ENCODE assay signal across 1 cellular context in genomic region chr10:103859161-103860141, GRCh38.
TF ChIP-seq lines count a peak whose summit lies in the region.

No MANE protein-coding gene starts in this region.

TF ChIP-seq in HepG2, 621 proteins besides CTCF, POLR2A, EP300 and RAD21 (continued from another document and continues in another):
- TF ChIP-seq ZNF674 (CRISPR knock-in tag; IDR thresholded peaks at IDR 0.05; ENCODE audit: low read depth) = no peak
- no peak for TF ChIP-seq PRDM15 (CRISPR knock-in tag; IDR thresholded peaks at IDR 0.05)
- 0 out of 2 replicates have a peak, but pooled peaks have one; percentile 17 for TF ChIP-seq MED1 (CRISPR knock-in tag; IDR thresholded peaks at IDR 0.05)
- TF ChIP-seq ZBTB4 (CRISPR knock-in tag; IDR thresholded peaks at IDR 0.05; ENCODE audit: borderline replicate concordance) = no peak
- TF ChIP-seq KDM5A (IDR thresholded peaks at IDR 0.05; ENCODE audit: borderline replicate concordance, low read length) = no peak
- TF ChIP-seq YY1 (IDR thresholded peaks at IDR 0.05; ENCODE audit: insufficient read depth, insufficient replicate concordance, low read depth, low read length) = no peak
- no peak for TF ChIP-seq CENPX (CRISPR knock-in tag; IDR thresholded peaks at IDR 0.05)
- TF ChIP-seq FOXP1 (IDR thresholded peaks at IDR 0.05) = no peak
- no peak for TF ChIP-seq FOXP1 (CRISPR knock-in tag; IDR thresholded peaks at IDR 0.05)
- TF ChIP-seq CERS6 (CRISPR knock-in tag; IDR thresholded peaks at IDR 0.05) = no peak
- no peak for TF ChIP-seq NFYC (CRISPR knock-in tag; IDR thresholded peaks at IDR 0.05)
- TF ChIP-seq GATA4 (IDR thresholded peaks at IDR 0.05; ENCODE audit: borderline replicate concordance, low read depth) = no peak
- TF ChIP-seq PATZ1 (CRISPR knock-in tag; IDR thresholded peaks at IDR 0.05) = 0 out of 2 replicates have a peak, but pooled peaks have one; percentile 23
- TF ChIP-seq ZNF883 (CRISPR knock-in tag; IDR thresholded peaks at IDR 0.05; ENCODE audit: not compliant biosample characterization) = peak; percentile 27
- TF ChIP-seq SAP130 (CRISPR knock-in tag; IDR thresholded peaks at IDR 0.05; ENCODE audit: low read depth) = peak; percentile 23; the same call in 1 of the 2 replicates
- TF ChIP-seq MXD1 (CRISPR knock-in tag; IDR thresholded peaks at IDR 0.05) = no peak
- TF ChIP-seq SIX4 (CRISPR knock-in tag; IDR thresholded peaks at IDR 0.05) = no peak
- no peak for TF ChIP-seq MAFG (CRISPR knock-in tag; IDR thresholded peaks at IDR 0.05)
- no peak for TF ChIP-seq ZNF672 (CRISPR knock-in tag; IDR thresholded peaks at IDR 0.05)
- TF ChIP-seq ZNF205 (CRISPR knock-in tag; IDR thresholded peaks at IDR 0.05) = no peak
- 0 out of 2 replicates have a peak, but pooled peaks have one; percentile 23 for TF ChIP-seq ISL2 (CRISPR knock-in tag; IDR thresholded peaks at IDR 0.05)
- no peak for TF ChIP-seq CBFB (CRISPR knock-in tag; IDR thresholded peaks at IDR 0.05)
- no peak for TF ChIP-seq FOXC1 (CRISPR knock-in tag; IDR thresholded peaks at IDR 0.05; ENCODE audit: borderline replicate concordance)
- 0 out of 2 replicates have a peak, but pooled peaks have one; percentile 28 for TF ChIP-seq ZNF274 (CRISPR knock-in tag; IDR thresholded peaks at IDR 0.05)
- no peak for TF ChIP-seq DNMT3B (CRISPR knock-in tag; conservative IDR thresholded peaks at IDR 0.05)
- no peak for TF ChIP-seq PCBP1 (IDR thresholded peaks at IDR 0.05; ENCODE audit: borderline replicate concordance, low read depth, low read length)
- TF ChIP-seq ZNF629 (CRISPR knock-in tag; conservative IDR thresholded peaks at IDR 0.05) = peak; percentile 50; the same call in 1 of the 2 replicates
- no peak for TF ChIP-seq ZNF784 (CRISPR knock-in tag; IDR thresholded peaks at IDR 0.05; ENCODE audit: borderline replicate concordance)
- TF ChIP-seq ZNF333 (CRISPR knock-in tag; IDR thresholded peaks at IDR 0.05; ENCODE audit: borderline replicate concordance) = no peak
- TF ChIP-seq ETV5 (CRISPR knock-in tag; IDR thresholded peaks at IDR 0.05; ENCODE audit: borderline replicate concordance) = no peak
- no peak for TF ChIP-seq YEATS4 (CRISPR knock-in tag; IDR thresholded peaks at IDR 0.05; ENCODE audit: borderline replicate concordance)
- TF ChIP-seq ZNF350 (CRISPR knock-in tag; IDR thresholded peaks at IDR 0.05; ENCODE audit: borderline replicate concordance, low read depth) = no peak
- no peak for TF ChIP-seq ZNF703 (CRISPR knock-in tag; IDR thresholded peaks at IDR 0.05; ENCODE audit: borderline replicate concordance)
- TF ChIP-seq ZNF572 (CRISPR knock-in tag; IDR thresholded peaks at IDR 0.05) = no peak
- no peak for TF ChIP-seq ZNF772 (CRISPR knock-in tag; IDR thresholded peaks at IDR 0.05)
- TF ChIP-seq FOXP4 (CRISPR knock-in tag; IDR thresholded peaks at IDR 0.05) = no peak
- no peak for TF ChIP-seq ZHX1 (CRISPR knock-in tag; IDR thresholded peaks at IDR 0.05; ENCODE audit: low read depth)
- TF ChIP-seq ZNF251 (CRISPR knock-in tag; IDR thresholded peaks at IDR 0.05) = no peak
- no peak for TF ChIP-seq ZKSCAN8 (CRISPR knock-in tag; IDR thresholded peaks at IDR 0.05; ENCODE audit: borderline replicate concordance)
- no peak for TF ChIP-seq ZNF136 (CRISPR knock-in tag; IDR thresholded peaks at IDR 0.05; ENCODE audit: low read depth)
- no peak for TF ChIP-seq ZNF441 (CRISPR knock-in tag; IDR thresholded peaks at IDR 0.05; ENCODE audit: borderline replicate concordance)
- no peak for TF ChIP-seq ZNF558 (CRISPR knock-in tag; IDR thresholded peaks at IDR 0.05; ENCODE audit: borderline replicate concordance)
- TF ChIP-seq FOXJ3 (CRISPR knock-in tag; IDR thresholded peaks at IDR 0.05; ENCODE audit: borderline replicate concordance) = no peak
- no peak for TF ChIP-seq KLF15 (CRISPR knock-in tag; IDR thresholded peaks at IDR 0.05; ENCODE audit: borderline replicate concordance)
- TF ChIP-seq TCF12 (IDR thresholded peaks at IDR 0.05) = no peak
- TF ChIP-seq TCF12 (CRISPR knock-in tag; IDR thresholded peaks at IDR 0.05) = no peak
- no peak for TF ChIP-seq SKI (IDR thresholded peaks at IDR 0.05; ENCODE audit: partially characterized antibody)
- no peak for TF ChIP-seq ZNF121 (CRISPR knock-in tag; IDR thresholded peaks at IDR 0.05)
- no peak for TF ChIP-seq HMG20A (CRISPR knock-in tag; IDR thresholded peaks at IDR 0.05; ENCODE audit: borderline replicate concordance)
- TF ChIP-seq ZNF552 (CRISPR knock-in tag; IDR thresholded peaks at IDR 0.05; ENCODE audit: borderline replicate concordance) = no peak
- TF ChIP-seq NFE2L2 (IDR thresholded peaks at IDR 0.05; ENCODE audit: low read length) = no peak
- no peak for TF ChIP-seq ZFP36L2 (CRISPR knock-in tag; IDR thresholded peaks at IDR 0.05)
- TF ChIP-seq MYNN (CRISPR knock-in tag; IDR thresholded peaks at IDR 0.05; ENCODE audit: low read depth) = no peak
- no peak for TF ChIP-seq ZNF660 (CRISPR knock-in tag; IDR thresholded peaks at IDR 0.05; ENCODE audit: borderline replicate concordance, low read depth)
- peak; percentile 89 for TF ChIP-seq STAG1 (CRISPR knock-in tag; IDR thresholded peaks at IDR 0.05)
- no peak for TF ChIP-seq RXRB (CRISPR knock-in tag; IDR thresholded peaks at IDR 0.05; ENCODE audit: borderline replicate concordance)
